Comparison of ENCODE assay signal across 9 cellular contexts in the genomic region with DNA sequence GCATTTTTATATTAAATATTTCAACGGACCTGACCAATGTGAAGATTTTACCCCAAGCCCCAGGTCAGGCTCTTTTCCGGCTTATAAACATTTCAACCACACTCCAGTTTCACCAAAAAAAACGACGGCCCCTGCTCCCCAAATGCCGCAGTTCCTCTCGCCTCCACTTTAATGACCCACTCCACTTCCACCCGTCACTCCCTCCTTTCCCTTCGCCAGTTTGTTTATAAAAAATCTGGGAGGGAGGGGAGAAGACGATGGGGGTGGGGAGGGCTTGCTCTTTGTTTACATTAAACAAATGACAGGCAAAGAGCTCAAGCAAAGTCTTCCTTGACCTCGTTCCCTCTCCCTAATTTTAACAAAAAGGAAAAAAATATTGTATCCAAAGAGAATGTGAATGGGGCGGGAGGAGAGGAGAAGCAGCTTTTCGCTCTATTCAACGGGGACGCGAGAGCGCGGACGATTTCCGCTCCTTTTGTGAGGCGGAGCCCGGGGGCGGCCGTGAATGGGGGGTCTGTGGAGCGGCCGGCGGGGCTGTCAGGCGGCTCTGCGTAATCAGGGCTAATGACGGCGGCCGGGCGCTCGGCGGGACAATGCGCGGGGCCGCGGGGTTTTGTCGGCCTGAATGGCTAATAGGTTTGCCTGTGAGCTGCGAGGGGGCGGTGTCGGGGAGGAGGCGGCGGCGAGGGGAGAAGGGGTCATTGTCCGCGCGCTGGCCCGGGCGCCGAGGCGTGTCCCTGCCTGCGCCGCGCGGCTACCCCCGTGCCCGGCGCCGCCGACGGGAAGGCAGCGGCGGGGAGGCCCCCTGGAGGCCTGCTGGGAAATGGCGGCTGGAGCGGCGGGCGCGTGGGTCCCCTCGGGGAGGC. TPM values are rescaled to one million over a fixed set of nuclear protein-coding genes. Genes with fewer than 3 reads are reported as not detected.
DNase-seq lines count a peak whose midpoint lies in the region; ATAC-seq and TF ChIP-seq lines count a peak whose summit lies in the region.
"Had no signal": no experiment of that assay in that cellular context is flagged by ENCODE, and none has a peak within 500 bp of the region (broad histone marks: within the 10 kb centered on the region; RNA-seq: fewer than 3 reads in every experiment).

No MANE protein-coding gene starts in this region.

- H3K9me3 ChIP-seq in iPS-15b (ENCODE audit: control insufficient read depth, insufficient read depth, low read length) = no peaks in the 10 kb centered on the region
- H3K9me3 ChIP-seq in stomach = peaks cover 0 to 20% (median 11%) of the 10 kb centered on the region in 4 donors

- CTCF ChIA-PET in activated naive CD4-positive, alpha-beta T cell treated with anti-CD3 and anti-CD28 coated beads, Interleukin-2, amount 10 ng/mL, durations not matched to agents 7 days and 5 days (lab: Charles Lee) = interaction anchor here (0.5 kb wide), 1 partner anchor 113 kb away, joined by 4 read pairs; no protein-coding TSS in a partner anchor

- peaks cover 82% of the 10 kb centered on the region for H3K27me3 Mint-ChIP-seq in activated naive CD4-positive, alpha-beta T cell treated with anti-CD3 and anti-CD28 coated beads, Interleukin-2, amount 10 ng/mL, durations not matched to agents 7 days and 5 days

- peak overlapping the region; percentile 68 for H3K27ac Mint-ChIP-seq in activated naive CD4-positive, alpha-beta T cell treated with anti-CD3 and anti-CD28 coated beads, Interleukin-2, amount 10 ng/mL, durations not matched to agents 7 days and 5 days

- peak in 1 of 7 experiments; percentile 26 for TF ChIP-seq CTCF in stomach (IDR thresholded peaks at IDR 0.05)

- H3K9ac ChIP-seq in iPS-15b (ENCODE audit: low read depth, low read length) = no peak overlapping the region

- peaks cover 95% of the 10 kb centered on the region for H3K27me3 ChIP-seq in iPS-15b (ENCODE audit: control insufficient read depth, insufficient read depth, low read length)
- peaks cover 36 to 94% (median 74%) of the 10 kb centered on the region in 3 donors for H3K27me3 ChIP-seq in stomach

- no peaks in the 10 kb centered on the region for H3K9me3 Mint-ChIP-seq in activated naive CD4-positive, alpha-beta T cell treated with anti-CD3 and anti-CD28 coated beads, Interleukin-2, amount 10 ng/mL, durations not matched to agents 7 days and 5 days

- H3K36me3 Mint-ChIP-seq in activated naive CD4-positive, alpha-beta T cell treated with anti-CD3 and anti-CD28 coated beads, Interleukin-2, amount 10 ng/mL, durations not matched to agents 7 days and 5 days = peaks cover 1% of the 10 kb centered on the region

- WGBS in stomach, 5 donors = 2 to 4% (median 3%) methylated on average over 45 to 70 of the region's 70 CpGs

- peaks cover 14% of the 10 kb centered on the region for H3K4me1 Mint-ChIP-seq in activated naive CD4-positive, alpha-beta T cell treated with anti-CD3 and anti-CD28 coated beads, Interleukin-2, amount 10 ng/mL, durations not matched to agents 7 days and 5 days

- no peak overlapping the region for H3K27ac ChIP-seq in stomach

- DNase-seq in activated naive CD4-positive, alpha-beta T cell treated with anti-CD3 and anti-CD28 coated beads, Interleukin-2, amount 10 ng/mL, durations not matched to agents 7 days and 5 days = no peak
- no peak for DNase-seq in activated naive CD4-positive, alpha-beta T cell (lab: John Stamatoyannopoulos, UW)
- DNase-seq in NCI-H1105 treated with DMSO at 0.1 percent for 48 hours (lab: John Stamatoyannopoulos, UW) (peak; percentile 51), stomach (no peak)
- DNase-seq in activated CD8-positive, alpha-beta memory T cell treated with anti-CD3 and anti-CD28 coated beads, Interleukin-2, amount 50 U/mL, for 48 hours = peak; percentile 63

- H3K4me3 ChIP-seq in iPS-15b (ENCODE audit: low read depth, low read length) = peak overlapping the region; percentile 52
- peak overlapping the region; percentile 30 to 55 (median 46) for H3K4me3 ChIP-seq in stomach

- ATAC-seq in HG02970 (IDR thresholded peaks at IDR 0.05; ENCODE audit: low FRiP score, unreplicated experiment) (no peak), HG03460 (IDR thresholded peaks at IDR 0.05; ENCODE audit: unreplicated experiment) (no peak)

- TF ChIP-seq EP300 in stomach (IDR thresholded peaks at IDR 0.05) = no peak

- intact Hi-C loops in stomach (cut with DNase I; ENCODE audit: low total_unique reads) = no loop called here

- H3K36me3 ChIP-seq in iPS-15b (ENCODE audit: control insufficient read depth, insufficient read depth, low read length) (no peaks in the 10 kb centered on the region), stomach (no peaks in the 10 kb centered on the region)

- TF ChIP-seq POLR2A in stomach (IDR thresholded peaks at IDR 0.05) = no peak

- H3K4me1 ChIP-seq in iPS-15b (ENCODE audit: control insufficient read depth, insufficient read depth, low read length) = no peaks in the 10 kb centered on the region
- peaks cover 30 to 39% (median 34%) of the 10 kb centered on the region in 4 donors for H3K4me1 ChIP-seq in stomach

- no peak overlapping the region for H3K4me3 Mint-ChIP-seq in activated naive CD4-positive, alpha-beta T cell treated with anti-CD3 and anti-CD28 coated beads, Interleukin-2, amount 10 ng/mL, durations not matched to agents 7 days and 5 days

RNA-seq across cellular contexts. Expression of a gene that starts 5.7 kb away (rescaled TPM):
- not detected for total RNA-seq in stomach
- polyA plus RNA-seq in stomach = not detected
- total RNA-seq: subcutaneous adipose tissue had no signal

RNA-seq across cellular contexts. Expression of a gene that starts 28.7 kb away (rescaled TPM):
- under 1 TPM in 1 of 5 donors, not detected in 4; 0.55 TPM for total RNA-seq in stomach
- polyA plus RNA-seq in stomach = not detected

Comparison
In these comparisons a context has a peak if more than half of its experiments do, and no peak if none do; other contexts are left out.
1. DNase-seq: peak in NCI-H1105 treated with DMSO at 0.1 percent for 48 hours (single experiment) and activated CD8-positive, alpha-beta memory T cell treated with anti-CD3 and anti-CD28 coated beads, Interleukin-2, amount 50 U/mL, for 48 hours (single experiment); none in activated naive CD4-positive, alpha-beta T cell treated with anti-CD3 and anti-CD28 coated beads, Interleukin-2, amount 10 ng/mL, durations not matched to agents 7 days and 5 days (single experiment), activated naive CD4-positive, alpha-beta T cell (0 of 4) and stomach (single experiment).